Comparison of ENCODE assay signal across 8 cellular contexts in genomic region chr18:23238651-23239349, GRCh38.
DNase-seq lines count a peak whose midpoint lies in the region; ATAC-seq and TF ChIP-seq lines count a peak whose summit lies in the region.

No MANE protein-coding gene starts in this region.

- peak overlapping the region; percentile 67 for H3K4me3 Mint-ChIP-seq in T-helper 2 cell treated with Interferon-gamma antibody and Interleukin-4, amounts not matched to agents 5 μg/mL and 100 μg/mL, for 36 hours

- H3K4me1 Mint-ChIP-seq in T-helper 2 cell treated with Interferon-gamma antibody and Interleukin-4, amounts not matched to agents 5 μg/mL and 100 μg/mL, for 36 hours (ENCODE audit: low read depth): peaks cover 43% of the 10 kb centered on the region

- no peaks in the 10 kb centered on the region for H3K9me3 Mint-ChIP-seq in T-helper 2 cell treated with Interferon-gamma antibody and Interleukin-4, amounts not matched to agents 5 μg/mL and 100 μg/mL, for 36 hours

- H3K9me3 ChIP-seq in suprapubic skin: no peaks in the 10 kb centered on the region
- H3K9me3 ChIP-seq in testis: no peaks in the 10 kb centered on the region

- H3K4me1 ChIP-seq in suprapubic skin: peaks cover 20% of the 10 kb centered on the region
- peaks cover 16% of the 10 kb centered on the region for H3K4me1 ChIP-seq in testis

- H3K27ac ChIP-seq in suprapubic skin: peak overlapping the region; percentile 73
- H3K27ac ChIP-seq in testis: peak overlapping the region in 1 of 2 donors; percentile 63

- H3K27me3 ChIP-seq in suprapubic skin (no peaks in the 10 kb centered on the region), testis (no peaks in the 10 kb centered on the region)

- TF ChIP-seq POLR2A in suprapubic skin (IDR thresholded peaks at IDR 0.05) (no peak), testis (IDR thresholded peaks at IDR 0.05) (no peak)

- 72% methylated on average over 12 of the region's 12 CpGs for WGBS in suprapubic skin
- 74 to 80% methylated on average over 12 of the region's 12 CpGs for WGBS in testis, 2 donors

- no peak for DNase-seq in T-helper 2 cell treated with Interferon-gamma antibody and Interleukin-4, amounts not matched to agents 5 μg/mL and 100 μg/mL, for 36 hours (ENCODE audit: low spot score)
- no peak for DNase-seq in T-helper 2 cell
- DNase-seq in astrocyte of the hippocampus (ENCODE audit: low read depth, low spot score): peak; percentile 54
- DNase-seq in kidney tubule cell (ENCODE audit: low spot score): peak; percentile 16
- no peak for DNase-seq in suprapubic skin (ENCODE audit: low spot score in 2 of 2)
- DNase-seq in MV-4-11 (lab: John Stamatoyannopoulos, UW): no peak
- no peak for DNase-seq in testis

- H3K27me3 Mint-ChIP-seq in T-helper 2 cell treated with Interferon-gamma antibody and Interleukin-4, amounts not matched to agents 5 μg/mL and 100 μg/mL, for 36 hours (ENCODE audit: low read depth): no peaks in the 10 kb centered on the region

- H3K36me3 Mint-ChIP-seq in T-helper 2 cell treated with Interferon-gamma antibody and Interleukin-4, amounts not matched to agents 5 μg/mL and 100 μg/mL, for 36 hours (ENCODE audit: low read depth): peaks cover 25% of the 10 kb centered on the region

- TF ChIP-seq CTCF in suprapubic skin (IDR thresholded peaks at IDR 0.05) (no peak), testis (IDR thresholded peaks at IDR 0.05) (no peak)

- no peak for ATAC-seq in HG02588 (IDR thresholded peaks at IDR 0.05; ENCODE audit: unreplicated experiment)

- H3K4me3 ChIP-seq in suprapubic skin (no peak overlapping the region), testis (no peak overlapping the region)

- no peak for TF ChIP-seq EP300 in suprapubic skin (IDR thresholded peaks at IDR 0.05)

- H3K27ac Mint-ChIP-seq in T-helper 2 cell treated with Interferon-gamma antibody and Interleukin-4, amounts not matched to agents 5 μg/mL and 100 μg/mL, for 36 hours: peak overlapping the region; percentile 89

- intact Hi-C loops in testis (cut with DNase I; ENCODE audit: low total_unique reads): no loop called here

- H3K36me3 ChIP-seq in suprapubic skin (peaks cover 9% of the 10 kb centered on the region), testis (ENCODE audit: low read depth, missing control alignments) (no peaks in the 10 kb centered on the region)

Comparison
In these comparisons a context has a peak if more than half of its experiments do, and no peak if none do; other contexts are left out.
1. DNase-seq: peak in astrocyte of the hippocampus (single experiment) and kidney tubule cell (single experiment); none in T-helper 2 cell treated with Interferon-gamma antibody and Interleukin-4, amounts not matched to agents 5 μg/mL and 100 μg/mL, for 36 hours (single experiment), T-helper 2 cell (0 of 5), suprapubic skin (0 of 2), MV-4-11 (single experiment) and testis (single experiment).